Comparison of ENCODE assay signal across 8 cellular contexts in genomic region chr10:102246261-102246660, GRCh38. TPM values are rescaled to one million over a fixed set of nuclear protein-coding genes. Genes with fewer than 3 reads are reported as not detected.
A peak's percentile ranks its signal among the peaks of the same experiment; 100 is the strongest.
DNase-seq lines count a peak whose midpoint lies in the region; TF ChIP-seq lines count a peak whose summit lies in the region.

No MANE protein-coding gene starts in this region.

- H3K79me2 ChIP-seq in fibroblast of lung (ENCODE audit: control insufficient read depth, insufficient read depth, low read length), result peaks cover 56% of the 10 kb centered on the region

- H3K9me3 ChIP-seq in SK-N-MC (ENCODE audit: low read depth, low read length) (no peaks in the 10 kb centered on the region), fibroblast of lung (ENCODE audit: control insufficient read depth, insufficient read depth, low read depth, low read length) (no peaks in the 10 kb centered on the region), sigmoid colon (no peaks in the 10 kb centered on the region)

- H3K27ac ChIP-seq in SK-N-MC, result no peak overlapping the region
- H3K27ac ChIP-seq in fibroblast of lung (ENCODE audit: insufficient read depth, low read length), result peak overlapping the region; percentile 76
- H3K27ac ChIP-seq in sigmoid colon, result peak overlapping the region; percentile 89 to 91 (median 90)

- H3K36me3 ChIP-seq in SK-N-MC (ENCODE audit: insufficient read depth, low read length) (no peaks in the 10 kb centered on the region), fibroblast of lung (ENCODE audit: control insufficient read depth, insufficient read depth, low read length) (no peaks in the 10 kb centered on the region), sigmoid colon (no peaks in the 10 kb centered on the region)

- peak overlapping the region; percentile 70 for H3K4me2 ChIP-seq in fibroblast of lung (ENCODE audit: extremely low read depth, insufficient read depth, low read length)

- DNase-seq in SK-N-MC (ENCODE audit: low read depth, low spot score) (no peak), fibroblast of lung (ENCODE audit: low read depth in 2 of 2) (peak in 1 of 2 donors; percentile 53), sigmoid colon (no peak), AG20443 (ENCODE audit: low spot score) (no peak), SW480 (ENCODE audit: low spot score) (no peak), NCI-H1092 treated with DMSO at 0.1 percent for 48 hours (lab: John Stamatoyannopoulos, UW) (no peak), SIG-M5 treated with dmso at 0.1 percent for 504 hours (lab: John Stamatoyannopoulos, UW; ENCODE audit: unreplicated experiment) (no peak)

- no peak for TF ChIP-seq POLR2A in sigmoid colon (IDR thresholded peaks at IDR 0.05)

- H3K27me3 ChIP-seq in fibroblast of lung (ENCODE audit: control insufficient read depth, insufficient read depth, low read length), result no peaks in the 10 kb centered on the region
- no peaks in the 10 kb centered on the region for H3K27me3 ChIP-seq in sigmoid colon

- H2AFZ ChIP-seq in fibroblast of lung (ENCODE audit: low read length), result no peak overlapping the region

- intact Hi-C loops in sigmoid colon (cut with DNase I), result no loop called here

- no peak for TF ChIP-seq EP300 in sigmoid colon (IDR thresholded peaks at IDR 0.05)

- no peaks in the 10 kb centered on the region for H4K20me1 ChIP-seq in fibroblast of lung (ENCODE audit: control insufficient read depth, extremely low read depth, insufficient read depth, low read length)

- no peak for TF ChIP-seq CTCF in GM12875 (IDR thresholded peaks at IDR 0.05; ENCODE audit: borderline replicate concordance, insufficient read depth, low read depth, low read length)
- no peak for TF ChIP-seq CTCF in fibroblast of lung (conservative IDR thresholded peaks at IDR 0.05 in 1 of 2, IDR thresholded peaks at IDR 0.05 in 1 of 2; ENCODE audit: low read depth in 1 of 2, low read length in 2 of 2)
- no peak for TF ChIP-seq CTCF in sigmoid colon (IDR thresholded peaks at IDR 0.05)

- H3K4me3 ChIP-seq in GM12875 (ENCODE audit: low read depth, low read length) (peak overlapping the region; percentile 60), SK-N-MC (peak overlapping the region; percentile 90), fibroblast of lung (replicated peaks in 1 of 4; ENCODE audit: control extremely low read depth in 1 of 4, insufficient read depth in 1 of 4, low read depth in 3 of 4, low read length in 4 of 4) (peak overlapping the region; percentile 75 to 99 (median 96)), sigmoid colon (peak overlapping the region; percentile 77 to 83 (median 77))

- H3K9ac ChIP-seq in SK-N-MC (ENCODE audit: insufficient read length), result peak overlapping the region; percentile 74
- no peak overlapping the region for H3K9ac ChIP-seq in fibroblast of lung (ENCODE audit: insufficient read depth, low read length)

- H3K4me1 ChIP-seq in fibroblast of lung (ENCODE audit: control insufficient read depth, extremely low read depth, insufficient read depth, low read length) (peaks cover 19% of the 10 kb centered on the region), sigmoid colon (peaks cover 0 to 53% (median 44%) of the 10 kb centered on the region in 4 donors)

- WGBS in sigmoid colon, 2 donors, result 3 to 35% methylated on average over 3 of the region's 3 CpGs

RNA-seq across cellular contexts. Expression of gene GBF1, which starts 0.9 kb away (rescaled TPM):
- total RNA-seq in fibroblast of lung (14.4 and 24.6 TPM in 2 replicates), sigmoid colon (10 to 100 TPM; 18.1 to 38.2 (median 21.4) TPM)
- polyA plus RNA-seq in fibroblast of lung (24.1 and 31.6 TPM in 2 replicates), sigmoid colon (10 to 100 TPM in 2 of 3 donors, 1 to 10 TPM in 1; 8.4 to 28.7 (median 14.8) TPM)
- 38.5 and 42.9 TPM in 2 replicates for polyA plus RNA-seq in fibroblast of lung (2012)
- polyA minus RNA-seq in fibroblast of lung (ENCODE audit: low replicate concordance), result 163 and 198 TPM in 2 replicates

RNA-seq across cellular contexts. Expression of gene PITX3, which starts 4.9 kb away (rescaled TPM):
- total RNA-seq in fibroblast of lung (not detected in 2 replicates), sigmoid colon (not detected)
- polyA plus RNA-seq in fibroblast of lung (not detected in 2 replicates), sigmoid colon (not detected)
- 0.10 TPM in 1 of 2 replicates, not detected in the other for polyA plus RNA-seq in fibroblast of lung (2012)
- not detected in 2 replicates for polyA minus RNA-seq in fibroblast of lung (ENCODE audit: low replicate concordance)

RNA-seq across cellular contexts. Expression of gene ELOVL3, which starts 20.2 kb away (rescaled TPM):
- 0.26 and 0.66 TPM in 2 replicates for total RNA-seq in fibroblast of lung
- 0.24 and 0.27 TPM in 2 replicates for polyA plus RNA-seq in fibroblast of lung
- 0.08 and 0.30 TPM in 2 replicates for polyA plus RNA-seq in fibroblast of lung (2012)
- 3.0 TPM in 1 of 2 replicates, not detected in the other for polyA minus RNA-seq in fibroblast of lung (ENCODE audit: low replicate concordance)
- under 1 TPM in 1 of 4 donors, not detected in 3; 0.71 TPM for total RNA-seq in sigmoid colon
- under 1 TPM in 1 of 3 donors, not detected in 2; 0.45 TPM for polyA plus RNA-seq in sigmoid colon
